In the genomic region with DNA sequence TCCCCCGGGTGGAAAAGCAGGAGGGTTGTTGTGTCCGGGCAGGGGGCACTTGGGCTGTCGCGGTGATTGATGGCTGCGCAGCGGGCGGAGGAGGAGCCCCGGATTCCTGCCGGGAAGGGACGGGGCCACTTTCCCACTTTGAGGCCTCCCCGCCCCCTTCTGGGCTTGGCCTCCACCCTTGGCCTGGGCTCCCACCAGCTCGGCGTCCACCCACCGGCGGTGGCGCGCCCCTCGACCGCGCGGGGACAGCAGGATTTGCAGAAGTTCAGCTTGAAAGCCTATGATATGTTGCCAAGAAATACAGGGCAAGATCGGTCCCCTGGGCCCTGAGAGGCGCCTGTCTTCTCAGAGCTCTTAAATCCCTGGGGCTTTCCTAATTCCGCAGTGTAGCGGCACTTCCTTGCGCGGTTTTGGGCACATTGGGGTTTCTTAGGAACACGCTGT, we compare ENCODE assay signal across 1 cellular context.
A peak's percentile ranks its signal among the peaks of the same experiment; 100 is the strongest.
TF ChIP-seq lines count a peak whose summit lies in the region.

No MANE protein-coding gene starts in this region.

TF ChIP-seq in HEK293, 187 proteins besides CTCF, POLR2A, EP300 and RAD21 (continued from another document):
- peak; percentile 51 for TF ChIP-seq PRDM6 (tag by site-specific recombination; IDR thresholded peaks at IDR 0.05)
- no peak for TF ChIP-seq ZNF211 (tag by site-specific recombination; IDR thresholded peaks at IDR 0.05; ENCODE audit: low read depth)
- TF ChIP-seq SP2 (tag by site-specific recombination; IDR thresholded peaks at IDR 0.05): peak; percentile 65
- TF ChIP-seq ZNF274 (IDR thresholded peaks at IDR 0.05; ENCODE audit: low read length): no peak
- TF ChIP-seq ZNF274 (tag by site-specific recombination; IDR thresholded peaks at IDR 0.05; ENCODE audit: borderline replicate concordance): no peak
- no peak for TF ChIP-seq ZNF610 (tag by site-specific recombination; IDR thresholded peaks at IDR 0.05; ENCODE audit: borderline replicate concordance)
- TF ChIP-seq KLF1 (tag by site-specific recombination; IDR thresholded peaks at IDR 0.05): no peak
- peak; percentile 45; the same call in 1 of the 2 replicates for TF ChIP-seq TCF7L2 (IDR thresholded peaks at IDR 0.05; ENCODE audit: borderline replicate concordance, low read depth, low read length)
TF ChIP-seq in HEK293: peak in this region for 10.
